Comparison of ENCODE assay signal across 8 cellular contexts in genomic region chr15:55196458-55197361, GRCh38. TPM values are rescaled to one million over a fixed set of nuclear protein-coding genes. Genes with fewer than 3 reads are reported as not detected.
DNase-seq lines count a peak whose midpoint lies in the region; ATAC-seq and TF ChIP-seq lines count a peak whose summit lies in the region.

Gene RSL24D1 (minus strand): TSS chr15:55196941. CDS start chr15:55196890, 51 bp downstream.

- ATAC-seq in naive thymus-derived CD4-positive, alpha-beta T cell = peak; percentile 98
- ATAC-seq in stimulated activated naive B cell treated with anti-CD40 and anti-IgM and Interleukin-4, amounts not matched to agents 10 μg/mL and 1 μg/mL and 100 μg/mL, for 72 hours (replicated peaks) = peak; percentile 96

- H2AFZ ChIP-seq in GM23248 (peak within 1 kb of the TSS; percentile 99), fibroblast of lung (ENCODE audit: low read length) (peak within 1 kb of the TSS; percentile 100)

- H3K27ac ChIP-seq in GM23248 (peak within 1 kb of the TSS; percentile 94), fibroblast of lung (ENCODE audit: insufficient read depth, low read length) (peak within 1 kb of the TSS; percentile 94)
- H3K27ac ChIP-seq in naive thymus-derived CD4-positive, alpha-beta T cell (ENCODE audit: low read depth, low read length) = peak within 1 kb of the TSS; percentile 89

- H3F3A ChIP-seq in GM23248 (ENCODE audit: insufficient read depth) = 0 out of 2 replicates have a peak, but pooled peaks cover 4% of the 10 kb centered on the region

- H3K4me3 ChIP-seq in GM23248 (peak within 1 kb of the TSS; percentile 99), fibroblast of lung (replicated peaks in 1 of 4; ENCODE audit: control extremely low read depth in 1 of 4, insufficient read depth in 1 of 4, low read depth in 3 of 4, low read length in 4 of 4) (peak within 1 kb of the TSS; percentile 53 to 95 (median 75))
- peak within 1 kb of the TSS; percentile 93 for H3K4me3 ChIP-seq in naive thymus-derived CD4-positive, alpha-beta T cell (ENCODE audit: low read length)

- H3K36me3 Mint-ChIP-seq in activated T-helper 1 cell treated with anti-CD3 and anti-CD28 coated beads, Interleukin-12 subunit alpha, Interleukin-12 subunit beta, Interleukin-2, Interleukin-4 antibody, amounts not matched to agents 30 ng/mL and 10 ng/mL and 1 ng/mL, durations not matched to agents 14 hours and 24 hours and 36 hours (ENCODE audit: low read depth) = peaks cover 25% of the 10 kb centered on the region
- H3K36me3 Mint-ChIP-seq in naive thymus-derived CD4-positive, alpha-beta T cell = peaks cover 0 to 10% (median 8%) of the 10 kb centered on the region in 5 donors
- peaks cover 9 to 23% of the 10 kb centered on the region in 2 donors for H3K36me3 Mint-ChIP-seq in stimulated activated naive B cell treated with anti-CD40 and anti-IgM and Interleukin-4, amounts not matched to agents 10 μg/mL and 1 μg/mL and 100 μg/mL, for 72 hours

- H3K27ac Mint-ChIP-seq in activated T-helper 1 cell treated with anti-CD3 and anti-CD28 coated beads, Interleukin-12 subunit alpha, Interleukin-12 subunit beta, Interleukin-2, Interleukin-4 antibody, amounts not matched to agents 30 ng/mL and 10 ng/mL and 1 ng/mL, durations not matched to agents 14 hours and 24 hours and 36 hours = no peak within 1 kb of the TSS
- no peak within 1 kb of the TSS for H3K27ac Mint-ChIP-seq in naive thymus-derived CD4-positive, alpha-beta T cell
- H3K27ac Mint-ChIP-seq in stimulated activated naive B cell treated with anti-CD40 and anti-IgM and Interleukin-4, amounts not matched to agents 10 μg/mL and 1 μg/mL and 100 μg/mL, for 72 hours = no peak within 1 kb of the TSS

- TF ChIP-seq CTCF in fibroblast of lung (conservative IDR thresholded peaks at IDR 0.05 in 1 of 2, IDR thresholded peaks at IDR 0.05 in 1 of 2; ENCODE audit: low read depth in 1 of 2, low read length in 2 of 2) = peak; percentile 7 to 44

- DNase-seq in EH (ENCODE audit: low read depth) (peak; percentile 99), GM23248 (peak; percentile 100), Kasumi-1 (lab: John Stamatoyannopoulos, UW) (peak; percentile 98), RKO (ENCODE audit: low spot score) (peak; percentile 98), fibroblast of lung (ENCODE audit: low read depth in 2 of 2) (peak; percentile 98 to 99)
- DNase-seq in activated T-helper 1 cell treated with anti-CD3 and anti-CD28 coated beads, Interleukin-12 subunit alpha, Interleukin-12 subunit beta, Interleukin-2, Interleukin-4 antibody, amounts not matched to agents 30 ng/mL and 10 ng/mL and 1 ng/mL, durations not matched to agents 14 hours and 24 hours and 36 hours (ENCODE audit: low spot score) = peak; percentile 94
- peak; percentile 83 to 98 (median 95) for DNase-seq in naive thymus-derived CD4-positive, alpha-beta T cell
- peak; percentile 96 for DNase-seq in stimulated activated naive B cell treated with anti-CD40 and anti-IgM and Interleukin-4, amounts not matched to agents 10 μg/mL and 1 μg/mL and 100 μg/mL, for 72 hours

- H3K9me3 ChIP-seq in GM23248 (ENCODE audit: low read depth) (no peaks in the 10 kb centered on the region), fibroblast of lung (ENCODE audit: control insufficient read depth, insufficient read depth, low read depth, low read length) (no peaks in the 10 kb centered on the region)
- H3K9me3 ChIP-seq in naive thymus-derived CD4-positive, alpha-beta T cell (ENCODE audit: control insufficient read depth in 2 of 3, low read length in 3 of 3) = no peaks in the 10 kb centered on the region

- H3K4me3 Mint-ChIP-seq in activated T-helper 1 cell treated with anti-CD3 and anti-CD28 coated beads, Interleukin-12 subunit alpha, Interleukin-12 subunit beta, Interleukin-2, Interleukin-4 antibody, amounts not matched to agents 30 ng/mL and 10 ng/mL and 1 ng/mL, durations not matched to agents 14 hours and 24 hours and 36 hours = no peak within 1 kb of the TSS
- H3K4me3 Mint-ChIP-seq in naive thymus-derived CD4-positive, alpha-beta T cell = no peak within 1 kb of the TSS
- no peak within 1 kb of the TSS for H3K4me3 Mint-ChIP-seq in stimulated activated naive B cell treated with anti-CD40 and anti-IgM and Interleukin-4, amounts not matched to agents 10 μg/mL and 1 μg/mL and 100 μg/mL, for 72 hours

- WGBS in GM23248 (ENCODE audit: low coverage in 1 of 2, low lambda C conversion rate in 2 of 2, missing lambda C conversion rate in 2 of 2), 2 experiments = 1% methylated on average over 62 of the region's 62 CpGs

- in situ Hi-C loops in GM23248 (cut with MboI) = no loop called here

- H3K79me2 ChIP-seq in GM23248 (ENCODE audit: insufficient read depth) (peaks cover 50% of the 10 kb centered on the region), fibroblast of lung (ENCODE audit: control insufficient read depth, insufficient read depth, low read length) (peaks cover 48% of the 10 kb centered on the region)

- POLR2A ChIA-PET in naive thymus-derived CD4-positive, alpha-beta T cell (lab: Charles Lee) = interaction anchor here (0.8 to 2.4 kb wide), 17 partner anchors 8 to 211 kb away, joined by 3 to 25 read pairs (median 3); partner anchors contain the start of genes CCPG1, PIERCE2, PIGB and PIGBOS1

- no peaks in the 10 kb centered on the region for H3K27me3 Mint-ChIP-seq in activated T-helper 1 cell treated with anti-CD3 and anti-CD28 coated beads, Interleukin-12 subunit alpha, Interleukin-12 subunit beta, Interleukin-2, Interleukin-4 antibody, amounts not matched to agents 30 ng/mL and 10 ng/mL and 1 ng/mL, durations not matched to agents 14 hours and 24 hours and 36 hours (ENCODE audit: insufficient read depth)
- H3K27me3 Mint-ChIP-seq in naive thymus-derived CD4-positive, alpha-beta T cell = no peaks in the 10 kb centered on the region
- H3K27me3 Mint-ChIP-seq in stimulated activated naive B cell treated with anti-CD40 and anti-IgM and Interleukin-4, amounts not matched to agents 10 μg/mL and 1 μg/mL and 100 μg/mL, for 72 hours = no peaks in the 10 kb centered on the region

- H3K9me2 ChIP-seq in GM23248 (ENCODE audit: insufficient read depth) = no peaks in the 10 kb centered on the region

- H3K4me1 ChIP-seq in GM23248 (ENCODE audit: insufficient read depth) (peaks cover 40% of the 10 kb centered on the region), fibroblast of lung (ENCODE audit: control insufficient read depth, extremely low read depth, insufficient read depth, low read length) (peaks cover 2% of the 10 kb centered on the region)
- peaks cover 29 to 39% of the 10 kb centered on the region in 2 donors for H3K4me1 ChIP-seq in naive thymus-derived CD4-positive, alpha-beta T cell (ENCODE audit: control insufficient read depth in 2 of 2, insufficient read depth in 2 of 2, low read length in 2 of 2)

- no peaks in the 10 kb centered on the region for H3K27me3 ChIP-seq in GM23248 (replicated peaks; ENCODE audit: insufficient read depth)
- H3K27me3 ChIP-seq in fibroblast of lung (ENCODE audit: control insufficient read depth, insufficient read depth, low read length) = no peaks in the 10 kb centered on the region
- H3K27me3 ChIP-seq in naive thymus-derived CD4-positive, alpha-beta T cell (ENCODE audit: control insufficient read depth in 2 of 2, insufficient read depth in 2 of 2, low read length in 2 of 2) = no peaks in the 10 kb centered on the region

- H3K4me2 ChIP-seq in GM23248 (ENCODE audit: unreplicated experiment) (peak within 1 kb of the TSS; percentile 99), fibroblast of lung (ENCODE audit: extremely low read depth, insufficient read depth, low read length) (peak within 1 kb of the TSS; percentile 99)

- H3K9me3 Mint-ChIP-seq in activated T-helper 1 cell treated with anti-CD3 and anti-CD28 coated beads, Interleukin-12 subunit alpha, Interleukin-12 subunit beta, Interleukin-2, Interleukin-4 antibody, amounts not matched to agents 30 ng/mL and 10 ng/mL and 1 ng/mL, durations not matched to agents 14 hours and 24 hours and 36 hours = peaks cover 5% of the 10 kb centered on the region
- H3K9me3 Mint-ChIP-seq in naive thymus-derived CD4-positive, alpha-beta T cell = peaks cover 0 to 15% (median 2%) of the 10 kb centered on the region in 11 donors
- H3K9me3 Mint-ChIP-seq in stimulated activated naive B cell treated with anti-CD40 and anti-IgM and Interleukin-4, amounts not matched to agents 10 μg/mL and 1 μg/mL and 100 μg/mL, for 72 hours = peaks cover 1 to 5% of the 10 kb centered on the region in 2 donors

- H3K36me3 ChIP-seq in GM23248 (ENCODE audit: low read depth) (peaks cover 8% of the 10 kb centered on the region), fibroblast of lung (ENCODE audit: control insufficient read depth, insufficient read depth, low read length) (no peaks in the 10 kb centered on the region)
- H3K36me3 ChIP-seq in naive thymus-derived CD4-positive, alpha-beta T cell (ENCODE audit: control insufficient read depth in 2 of 3, insufficient read depth in 3 of 3, low read length in 3 of 3) = peaks cover 0 to 11% (median 0%) of the 10 kb centered on the region in 3 experiments

- peaks cover under 1% of the 10 kb centered on the region for H3K4me1 Mint-ChIP-seq in activated T-helper 1 cell treated with anti-CD3 and anti-CD28 coated beads, Interleukin-12 subunit alpha, Interleukin-12 subunit beta, Interleukin-2, Interleukin-4 antibody, amounts not matched to agents 30 ng/mL and 10 ng/mL and 1 ng/mL, durations not matched to agents 14 hours and 24 hours and 36 hours (ENCODE audit: low read depth)
- peaks cover 0 to 24% (median 21%) of the 10 kb centered on the region in 7 donors for H3K4me1 Mint-ChIP-seq in naive thymus-derived CD4-positive, alpha-beta T cell
- H3K4me1 Mint-ChIP-seq in stimulated activated naive B cell treated with anti-CD40 and anti-IgM and Interleukin-4, amounts not matched to agents 10 μg/mL and 1 μg/mL and 100 μg/mL, for 72 hours = peaks cover 7 to 15% of the 10 kb centered on the region in 2 donors

- CTCF ChIA-PET in naive thymus-derived CD4-positive, alpha-beta T cell (lab: Charles Lee) = interaction anchor here (0.8 to 1.2 kb wide), 3 partner anchors 94 to 1048 kb away, joined by 3 to 4 read pairs (median 4); partner anchors contain the start of genes PIGB and PIGBOS1

- H3K9ac ChIP-seq in GM23248 (peak within 1 kb of the TSS; percentile 98), fibroblast of lung (ENCODE audit: insufficient read depth, low read length) (peak within 1 kb of the TSS; percentile 77)

- intact Hi-C loops in activated T-helper 1 cell treated with anti-CD3 and anti-CD28 coated beads, Interleukin-12 subunit alpha, Interleukin-12 subunit beta, Interleukin-2, Interleukin-4 antibody, amounts not matched to agents 30 ng/mL and 10 ng/mL and 1 ng/mL, durations not matched to agents 14 hours and 24 hours and 36 hours (cut with micrococcal nuclease) = loop anchor here (1.0 to 10.0 kb wide), 8 partner anchors 21 to 798 kb away; partner anchors contain the start of genes CCPG1, NEDD4, PIERCE2 and PIGB
- intact Hi-C loops in naive thymus-derived CD4-positive, alpha-beta T cell (cut with micrococcal nuclease) = loop anchor here (1.0 to 5.0 kb wide), 12 partner anchors 20 to 1050 kb away; partner anchors contain the start of genes CCPG1 (in 2 of the 2), PIERCE2 (in 2 of the 2), PIGB (in 2 of the 2) and PIGBOS1 (in 2 of the 2)

- H4K20me1 ChIP-seq in GM23248 (ENCODE audit: insufficient read depth) (peaks cover 10% of the 10 kb centered on the region; the same call in 1 of the 2 replicates), fibroblast of lung (ENCODE audit: control insufficient read depth, extremely low read depth, insufficient read depth, low read length) (no peaks in the 10 kb centered on the region)

RNA-seq across cellular contexts. Expression of gene RSL24D1, which starts in this region (rescaled TPM):
- total RNA-seq in GM23248 (2014; rRNA removed; shearing (Covaris generic)) = 95.2 and 112 TPM in 2 replicates
- polyA plus RNA-seq in GM23248 (2016; fragmentation: Nextera tagmentation; extraction: Ambion mirVana) = 91.2 and 93.1 TPM in 2 replicates
- 111 and 116 TPM in 2 replicates for total RNA-seq in activated T-helper 1 cell treated with anti-CD3 and anti-CD28 coated beads, Interleukin-12 subunit alpha, Interleukin-12 subunit beta, Interleukin-2, Interleukin-4 antibody, amounts not matched to agents 30 ng/mL and 10 ng/mL and 1 ng/mL, durations not matched to agents 14 hours and 24 hours and 36 hours
- total RNA-seq in fibroblast of lung = 117 and 127 TPM in 2 replicates
- 54.4 and 56.8 TPM in 2 replicates for polyA plus RNA-seq in fibroblast of lung
- 66.1 and 74.1 TPM in 2 replicates for polyA plus RNA-seq in fibroblast of lung (2012)
- polyA minus RNA-seq in fibroblast of lung (ENCODE audit: low replicate concordance) = 2.2 and 2.4 TPM in 2 replicates
- total RNA-seq in naive thymus-derived CD4-positive, alpha-beta T cell = 100 to 1,000 TPM in 4 of 5 experiments, 10 to 100 TPM in 1; 75.9 to 128 (median 110) TPM
- 100 to 1,000 TPM in 1 of 2 donors, 10 to 100 TPM in 1; 65.0 to 119 TPM for polyA plus RNA-seq in naive thymus-derived CD4-positive, alpha-beta T cell

Comparison
In these comparisons a context has a peak if more than half of its experiments do, and no peak if none do; other contexts are left out.
1. Peak in every context shown above with its lines: DNase-seq, ATAC-seq, H3K4me3 ChIP-seq and H3K27ac ChIP-seq.